In genomic region chr15:66825139-66825538, GRCh38 we compare ENCODE assay signal across 27 cellular contexts.
"Had no signal": no experiment of that assay in that cellular context is flagged by ENCODE, and none has a peak within 500 bp of the region (broad histone marks: within the 10 kb centered on the region; RNA-seq: fewer than 3 reads in every experiment).

No MANE protein-coding gene starts in this region.

- H3K27ac ChIP-seq: ascending aorta, breast epithelium, cardiac muscle cell, coronary artery, dorsolateral prefrontal cortex, foreskin keratinocyte, gastrocnemius medialis, heart left ventricle had no signal

- H3K4me1 ChIP-seq: ascending aorta, breast epithelium, gastrocnemius medialis had no signal

- ATAC-seq: activated CD4-positive, alpha-beta T cell treated with anti-CD3 and anti-CD28 coated beads for 36 hours; activated naive CD4-positive, alpha-beta T cell treated with anti-CD3 and anti-CD28 coated beads, Interleukin-2, amount 50 U/mL, for 72 hours; activated T-cell treated with anti-CD3 and anti-CD28 coated beads, Interleukin-2, amount 50 U/mL, for 72 hours; esophagus mucosa; foreskin keratinocyte; gastrocnemius medialis had no signal

- H3K4me3 ChIP-seq: ascending aorta, breast epithelium, cardiac muscle cell, coronary artery, dorsolateral prefrontal cortex, gastrocnemius medialis, heart left ventricle had no signal

- H3K27me3 ChIP-seq: ascending aorta, breast epithelium, cardiac muscle cell, dorsolateral prefrontal cortex, gastrocnemius medialis, heart left ventricle had no signal

- H3K9me3 ChIP-seq: ascending aorta, breast epithelium, gastrocnemius medialis, heart left ventricle had no signal

- H3K36me3 ChIP-seq: ascending aorta, breast epithelium, cardiac muscle cell, gastrocnemius medialis, heart left ventricle had no signal

- DNase-seq: activated CD4-positive, alpha-beta memory T cell treated with anti-CD3 and anti-CD28 coated beads, Interleukin-2, amount 10 ng/mL, durations not matched to agents 7 days and 5 days; activated CD4-positive, alpha-beta T cell treated with anti-CD3 and anti-CD28 coated beads for 36 hours; activated CD4-positive, alpha-beta T cell treated with anti-CD3 and anti-CD28 coated beads, Interleukin-2, amount 10 ng/mL, durations not matched to agents 24 days and 14 days; activated CD4-positive, CD25-positive, alpha-beta regulatory T cell; activated CD4-positive, CD25-positive, alpha-beta regulatory T cell treated with anti-CD3 and anti-CD28 coated beads, Interleukin-2, amount 50 U/mL, for 72 hours; activated CD8-positive, alpha-beta memory T cell treated with anti-CD3 and anti-CD28 coated beads, Interleukin-2, amount 50 U/mL, for 48 hours; activated gamma-delta T cell; activated naive CD4-positive, alpha-beta T cell; activated naive CD4-positive, alpha-beta T cell treated with anti-CD3 and anti-CD28 coated beads, Interleukin-2, amount 10 ng/mL, durations not matched to agents 7 days and 5 days; activated naive CD8-positive, alpha-beta T cell treated with anti-CD3 and anti-CD28 coated beads, Interleukin-2, amount 10 ng/mL, durations not matched to agents 7 days and 5 days; activated T-cell treated with anti-CD3 and anti-CD28 coated beads for 4 hours; activated T-cell treated with anti-CD3 and anti-CD28 coated beads, Interleukin-2, amount 50 U/mL, for 24 hours; activated T-cell treated with anti-CD3 and anti-CD28 coated beads, Interleukin-2, amount 50 U/mL, for 72 hours; effector memory CD4-positive, alpha-beta T cell; endodermal cell; foreskin keratinocyte; gastrocnemius medialis; glutamatergic neuron; heart left ventricle; T-helper 2 cell had no signal
